Comparison of ENCODE assay signal across 1 cellular context in genomic region chr12:52082026-52082667, GRCh38.
A peak's percentile ranks its signal among the peaks of the same experiment; 100 is the strongest.
TF ChIP-seq lines count a peak whose summit lies in the region.

No MANE protein-coding gene starts in this region.

TF ChIP-seq in liver, 16 proteins besides CTCF, POLR2A, EP300 and RAD21 (continued from another document):
- peak; percentile 57 for TF ChIP-seq REST (IDR thresholded peaks at IDR 0.05)
- peak; percentile 94 to 97 for TF ChIP-seq RXRA (IDR thresholded peaks at IDR 0.05)
- peak; percentile 76 to 89 for TF ChIP-seq HNF4A (conservative IDR thresholded peaks at IDR 0.05)
- TF ChIP-seq FOXA2 (IDR thresholded peaks at IDR 0.05), result no peak
- TF ChIP-seq ATF3 (IDR thresholded peaks at IDR 0.05), result peak; percentile 12
